ENCODE assay signal across 30 cellular contexts in genomic region chr3:101703169-101703568, GRCh38. TPM values are rescaled to one million over a fixed set of nuclear protein-coding genes. Genes with fewer than 3 reads are reported as not detected.
DNase-seq lines count a peak whose midpoint lies in the region; ATAC-seq, FAIRE-seq and TF ChIP-seq lines count a peak whose summit lies in the region.
"Had no signal": no experiment of that assay in that cellular context is flagged by ENCODE, and none has a peak within 500 bp of the region (broad histone marks: within the 10 kb centered on the region; RNA-seq: fewer than 3 reads in every experiment).

No MANE protein-coding gene starts in this region.

- no peak for TF ChIP-seq CTCF in keratinocyte (optimal IDR thresholded peaks at IDR 0.05 in 1 of 3, IDR thresholded peaks at IDR 0.05 in 1 of 3, conservative IDR thresholded peaks at IDR 0.05 in 1 of 3; ENCODE audit: extremely low read depth in 1 of 3, insufficient read depth in 2 of 3, low read length in 3 of 3)
- TF ChIP-seq CTCF in upper lobe of right lung (IDR thresholded peaks at IDR 0.05): no peak
- TF ChIP-seq CTCF in glutamatergic neuron (IDR thresholded peaks at IDR 0.05; ENCODE audit: partially characterized antibody, unreplicated experiment): no peak

- H3K4me1 ChIP-seq in HUES48 (ENCODE audit: control insufficient read depth, insufficient read depth, low read length) (peaks cover 10% of the 10 kb centered on the region), keratinocyte (ENCODE audit: control insufficient read depth, extremely low read depth, insufficient read depth, low read length) (peaks cover 14% of the 10 kb centered on the region), upper lobe of right lung (no peaks in the 10 kb centered on the region)
- no peaks in the 10 kb centered on the region for H3K4me1 ChIP-seq in naive thymus-derived CD4-positive, alpha-beta T cell (ENCODE audit: control insufficient read depth in 2 of 2, insufficient read depth in 2 of 2, low read length in 2 of 2)

- POLR2A ChIA-PET in naive thymus-derived CD4-positive, alpha-beta T cell (lab: Charles Lee): interaction anchor here (0.8 kb wide), 1 partner anchor 1843 kb away, joined by 3 read pairs; no protein-coding TSS in a partner anchor

- H3K4me3 Mint-ChIP-seq in glutamatergic neuron (ENCODE audit: unreplicated experiment): no peak overlapping the region
- no peak overlapping the region for H3K4me3 Mint-ChIP-seq in naive thymus-derived CD4-positive, alpha-beta T cell
- H3K4me3 Mint-ChIP-seq: activated naive CD4-positive, alpha-beta T cell treated with anti-CD3 and anti-CD28 coated beads for 36 hours; activated T-cell treated with anti-CD3 and anti-CD28 coated beads, Interleukin-2, amount 50 U/mL, for 24 hours; CD8-positive, alpha-beta memory T cell had no signal

- no peaks in the 10 kb centered on the region for H4K20me1 ChIP-seq in keratinocyte (ENCODE audit: control insufficient read depth, extremely low read depth, insufficient read depth, low read length)

- dilution Hi-C loops in keratinocyte (cut with MboI; ENCODE audit: extremely low pct_ligation_motif_present, low sequenced_read_pairs): no loop called here

- peaks cover 4% of the 10 kb centered on the region for H3K27me3 Mint-ChIP-seq in glutamatergic neuron (ENCODE audit: unreplicated experiment)
- H3K27me3 Mint-ChIP-seq in naive thymus-derived CD4-positive, alpha-beta T cell: no peaks in the 10 kb centered on the region
- H3K27me3 Mint-ChIP-seq: activated T-cell treated with anti-CD3 and anti-CD28 coated beads, Interleukin-2, amount 50 U/mL, for 24 hours had no signal

- peaks cover 3% of the 10 kb centered on the region for H3K4me1 Mint-ChIP-seq in glutamatergic neuron (ENCODE audit: low read depth, unreplicated experiment)
- H3K4me1 Mint-ChIP-seq in naive thymus-derived CD4-positive, alpha-beta T cell: no peaks in the 10 kb centered on the region
- H3K4me1 Mint-ChIP-seq: CD8-positive, alpha-beta memory T cell had no signal

- H3K4me2 ChIP-seq in keratinocyte (ENCODE audit: control insufficient read depth, extremely low read depth, insufficient read depth, low read depth, low read length): peak overlapping the region; percentile 62

- H3K27ac Mint-ChIP-seq in glutamatergic neuron (ENCODE audit: unreplicated experiment): no peak overlapping the region
- H3K27ac Mint-ChIP-seq in naive thymus-derived CD4-positive, alpha-beta T cell: no peak overlapping the region
- H3K27ac Mint-ChIP-seq: activated naive CD4-positive, alpha-beta T cell treated with anti-CD3 and anti-CD28 coated beads for 36 hours; activated T-cell treated with anti-CD3 and anti-CD28 coated beads, Interleukin-2, amount 50 U/mL, for 24 hours had no signal

- no peaks in the 10 kb centered on the region for H3K9me3 ChIP-seq in HUES48 (ENCODE audit: control insufficient read depth, insufficient read depth, low read length)
- no peaks in the 10 kb centered on the region for H3K9me3 ChIP-seq in keratinocyte (ENCODE audit: control insufficient read depth, low read depth, low read length)
- H3K9me3 ChIP-seq in upper lobe of right lung: no peaks in the 10 kb centered on the region
- no peaks in the 10 kb centered on the region for H3K9me3 ChIP-seq in naive thymus-derived CD4-positive, alpha-beta T cell (ENCODE audit: control insufficient read depth in 2 of 3, low read length in 3 of 3)
- H3K9me3 ChIP-seq: thoracic aorta had no signal

- no peaks in the 10 kb centered on the region for H3K27me3 ChIP-seq in HUES48 (ENCODE audit: control insufficient read depth, insufficient read depth, low read length)
- no peaks in the 10 kb centered on the region for H3K27me3 ChIP-seq in keratinocyte (ENCODE audit: control insufficient read depth, extremely low read depth, insufficient read depth, low read length)
- no peaks in the 10 kb centered on the region for H3K27me3 ChIP-seq in upper lobe of right lung
- H3K27me3 ChIP-seq in naive thymus-derived CD4-positive, alpha-beta T cell (ENCODE audit: control insufficient read depth in 2 of 2, insufficient read depth in 2 of 2, low read length in 2 of 2): no peaks in the 10 kb centered on the region

- H3K36me3 ChIP-seq in HUES48 (ENCODE audit: control insufficient read depth, insufficient read depth, low read length): no peaks in the 10 kb centered on the region
- H3K36me3 ChIP-seq in keratinocyte (ENCODE audit: control insufficient read depth in 2 of 2, extremely low read depth in 1 of 2, insufficient read depth in 2 of 2, low read length in 2 of 2): no peaks in the 10 kb centered on the region
- H3K36me3 ChIP-seq in upper lobe of right lung: no peaks in the 10 kb centered on the region
- H3K36me3 ChIP-seq in naive thymus-derived CD4-positive, alpha-beta T cell (ENCODE audit: control insufficient read depth in 2 of 3, insufficient read depth in 3 of 3, low read length in 3 of 3): no peaks in the 10 kb centered on the region
- H3K36me3 ChIP-seq: thoracic aorta had no signal

- no peaks in the 10 kb centered on the region for H3K36me3 Mint-ChIP-seq in glutamatergic neuron (ENCODE audit: unreplicated experiment)
- H3K36me3 Mint-ChIP-seq in naive thymus-derived CD4-positive, alpha-beta T cell: peaks cover 0 to 3% (median 0%) of the 10 kb centered on the region in 5 donors

- CTCF ChIA-PET in naive thymus-derived CD4-positive, alpha-beta T cell (lab: Charles Lee): no interaction called here

- intact Hi-C loops in upper lobe of right lung (cut with DNase I): no loop called here
- intact Hi-C loops in cardiac septum (cut with DNase I): loop anchor here (10.0 kb wide), 1 partner anchor 522 kb away; no protein-coding TSS in a partner anchor
- intact Hi-C loops in naive thymus-derived CD4-positive, alpha-beta T cell (cut with micrococcal nuclease): loop anchor here in 1 of 2 donors (5.0 kb wide), 1 partner anchor 1051 kb away; no protein-coding TSS in a partner anchor

- no peak overlapping the region for H3K27ac ChIP-seq in HUES48 (ENCODE audit: low read depth, low read length)
- H3K27ac ChIP-seq in keratinocyte (ENCODE audit: control insufficient read depth, insufficient read depth, low read length): peak overlapping the region; percentile 80
- peak overlapping the region; percentile 39 for H3K27ac ChIP-seq in upper lobe of right lung
- H3K27ac ChIP-seq in naive thymus-derived CD4-positive, alpha-beta T cell (ENCODE audit: low read depth, low read length): no peak overlapping the region
- H3K27ac ChIP-seq: thoracic aorta had no signal

- no peaks in the 10 kb centered on the region for H3K9me1 ChIP-seq in keratinocyte (ENCODE audit: control insufficient read depth, extremely low read depth, insufficient read depth, low read length)

- H3K9ac ChIP-seq in HUES48 (ENCODE audit: low read depth, low read length) (peak overlapping the region; percentile 38; the same call in 1 of the 2 replicates), keratinocyte (ENCODE audit: control insufficient read depth, extremely low read depth, insufficient read depth, low read length) (peak overlapping the region; percentile 22)

- H2AFZ ChIP-seq in keratinocyte (ENCODE audit: control insufficient read depth, low read length): peak overlapping the region; percentile 70

- H3K9me3 Mint-ChIP-seq in glutamatergic neuron (ENCODE audit: unreplicated experiment): peaks cover 2% of the 10 kb centered on the region
- H3K9me3 Mint-ChIP-seq in naive thymus-derived CD4-positive, alpha-beta T cell: peaks cover 0 to 2% (median 0%) of the 10 kb centered on the region in 11 donors
- H3K9me3 Mint-ChIP-seq: activated naive CD4-positive, alpha-beta T cell treated with anti-CD3 and anti-CD28 coated beads for 36 hours; activated T-cell treated with anti-CD3 and anti-CD28 coated beads, Interleukin-2, amount 50 U/mL, for 24 hours; CD8-positive, alpha-beta memory T cell had no signal

- H3K4me3 ChIP-seq in HUES48 (ENCODE audit: low read depth, low read length) (no peak overlapping the region), keratinocyte (ENCODE audit: control insufficient read depth in 2 of 3, extremely low read depth in 1 of 3, insufficient read depth in 2 of 3, low read depth in 1 of 3, low read length in 3 of 3) (peak overlapping the region in 2 of 3 experiments; percentile 7 to 37), upper lobe of right lung (no peak overlapping the region)
- H3K4me3 ChIP-seq in naive thymus-derived CD4-positive, alpha-beta T cell (ENCODE audit: low read length): no peak overlapping the region
- H3K4me3 ChIP-seq: thoracic aorta had no signal

- peak; percentile 22 for DNase-seq in SW480 (ENCODE audit: low spot score)
- DNase-seq in keratinocyte (ENCODE audit: low read depth, low spot score): no peak
- no peak for DNase-seq in upper lobe of right lung
- no peak for DNase-seq in glutamatergic neuron
- DNase-seq in cardiac septum (ENCODE audit: low spot score): no peak
- no peak for DNase-seq in naive thymus-derived CD4-positive, alpha-beta T cell
- DNase-seq: activated CD8-positive, alpha-beta memory T cell treated with anti-CD3 and anti-CD28 coated beads for 24 hours; activated naive CD4-positive, alpha-beta T cell treated with anti-CD3 and anti-CD28 coated beads for 36 hours; activated T-cell treated with anti-CD3 and anti-CD28 coated beads, Interleukin-2, amount 50 U/mL, for 24 hours; amygdala; CD8-positive, alpha-beta memory T cell; central memory CD4-positive, alpha-beta T cell; DMS53; GOT3; mesenchymal stem cell; NCI-H187; NCI-H526 treated with DMSO at 0.1 percent for 48 hours; occipital lobe; retina; SIG-M5; stimulated activated CD4-positive, alpha-beta T cell treated with anti-CD3 and anti-CD28 coated beads, Interleukin-2, amount 100 ng/mL, for 48 hours; stimulated activated naive CD4-positive, alpha-beta T cell had no signal

- no peak for FAIRE-seq in keratinocyte (lab: Jason Lieb, UNC)
- FAIRE-seq: endothelial cell of umbilical vein, GM12891, GM19239, islet of Langerhans, TTC549 had no signal

- ATAC-seq in upper lobe of right lung (peak; percentile 53), HG02610 (IDR thresholded peaks at IDR 0.05; ENCODE audit: unreplicated experiment) (no peak)
- ATAC-seq in naive thymus-derived CD4-positive, alpha-beta T cell: no peak

- H3K79me2 ChIP-seq in keratinocyte (ENCODE audit: control insufficient read depth, insufficient read depth, low read length): no peaks in the 10 kb centered on the region

RNA-seq across cellular contexts. Expression of gene RPL24, which starts 16.7 kb away (rescaled TPM):
- 787 to 1,581 TPM (median 1,426 TPM) in 3 replicates for polyA plus RNA-seq in keratinocyte
- 1,422 TPM for polyA plus RNA-seq in keratinocyte (2011; ENCODE audit: low read depth)
- polyA plus RNA-seq in keratinocyte (2011; cell fraction: cytosol; rRNA removed): 1,729 and 2,267 TPM in 2 replicates
- 326 and 477 TPM in 2 replicates for polyA plus RNA-seq in keratinocyte (2011; cell fraction: nucleus; rRNA removed)
- polyA plus RNA-seq in keratinocyte (2012; ENCODE audit: low replicate concordance): 1,573 and 1,783 TPM in 2 replicates
- 324 to 419 TPM (median 389 TPM) in 3 replicates for polyA minus RNA-seq in keratinocyte
- polyA minus RNA-seq in keratinocyte (2011; cell fraction: cytosol; rRNA and poly(A)+ RNA removed): 430 TPM
- 131 and 143 TPM in 2 replicates for polyA minus RNA-seq in keratinocyte (2011; cell fraction: nucleus; rRNA and poly(A)+ RNA removed)
- total RNA-seq in upper lobe of right lung (821 TPM), glutamatergic neuron (ENCODE audit: unreplicated experiment) (864 TPM), cardiac septum (569 TPM)
- 1,000 to 10,000 TPM; 1,072 to 1,652 (median 1,599) TPM for total RNA-seq in naive thymus-derived CD4-positive, alpha-beta T cell
- 1,000 to 10,000 TPM; 1,238 to 1,434 TPM for polyA plus RNA-seq in naive thymus-derived CD4-positive, alpha-beta T cell

RNA-seq across cellular contexts. Expression of gene CEP97, which starts 21.2 kb away (rescaled TPM):
- 1.6 to 3.6 TPM (median 2.6 TPM) in 3 replicates for polyA plus RNA-seq in keratinocyte
- polyA plus RNA-seq in keratinocyte (2011; ENCODE audit: low read depth): 9.9 TPM
- polyA plus RNA-seq in keratinocyte (2011; cell fraction: cytosol; rRNA removed): 1.1 and 1.9 TPM in 2 replicates
- 5.9 and 6.6 TPM in 2 replicates for polyA plus RNA-seq in keratinocyte (2011; cell fraction: nucleus; rRNA removed)
- 3.5 and 3.6 TPM in 2 replicates for polyA plus RNA-seq in keratinocyte (2012; ENCODE audit: low replicate concordance)
- polyA minus RNA-seq in keratinocyte: 5.1 to 10.3 TPM (median 5.2 TPM) in 3 replicates
- polyA minus RNA-seq in keratinocyte (2011; cell fraction: cytosol; rRNA and poly(A)+ RNA removed): 3.1 TPM
- 7.5 and 10.9 TPM in 2 replicates for polyA minus RNA-seq in keratinocyte (2011; cell fraction: nucleus; rRNA and poly(A)+ RNA removed)
- total RNA-seq in upper lobe of right lung: 7.6 TPM
- total RNA-seq in glutamatergic neuron (ENCODE audit: unreplicated experiment): 25.1 TPM
- total RNA-seq in cardiac septum: 7.9 TPM
- total RNA-seq in naive thymus-derived CD4-positive, alpha-beta T cell: 10 to 100 TPM in 3 of 5 experiments, 1 to 10 TPM in 2; 5.5 to 21.7 (median 10.9) TPM
- polyA plus RNA-seq in naive thymus-derived CD4-positive, alpha-beta T cell: 1 to 10 TPM; 3.4 to 3.8 TPM

RNA-seq across cellular contexts. Expression of gene ZBTB11, which starts 26.2 kb away (rescaled TPM):
- 10.4 to 19.7 TPM (median 13.8 TPM) in 3 replicates for polyA plus RNA-seq in keratinocyte
- polyA plus RNA-seq in keratinocyte (2011; ENCODE audit: low read depth): 12.5 TPM
- polyA plus RNA-seq in keratinocyte (2011; cell fraction: cytosol; rRNA removed): 5.5 and 11.1 TPM in 2 replicates
- 19.6 and 27.3 TPM in 2 replicates for polyA plus RNA-seq in keratinocyte (2011; cell fraction: nucleus; rRNA removed)
- polyA plus RNA-seq in keratinocyte (2012; ENCODE audit: low replicate concordance): 10.9 and 13.4 TPM in 2 replicates
- polyA minus RNA-seq in keratinocyte: 3.5 to 25.9 TPM (median 12.5 TPM) in 3 replicates
- 17.5 TPM for polyA minus RNA-seq in keratinocyte (2011; cell fraction: cytosol; rRNA and poly(A)+ RNA removed)
- 28.3 and 40.4 TPM in 2 replicates for polyA minus RNA-seq in keratinocyte (2011; cell fraction: nucleus; rRNA and poly(A)+ RNA removed)
- total RNA-seq in upper lobe of right lung (22.8 TPM), glutamatergic neuron (ENCODE audit: unreplicated experiment) (15.7 TPM), cardiac septum (8.4 TPM)
- 10 to 100 TPM; 31.9 to 68.2 (median 54.2) TPM for total RNA-seq in naive thymus-derived CD4-positive, alpha-beta T cell
- polyA plus RNA-seq in naive thymus-derived CD4-positive, alpha-beta T cell: 10 to 100 TPM; 10.5 to 16.3 TPM

Comparison
In these comparisons a context has a peak if more than half of its experiments do, and no peak if none do; other contexts are left out.
1. H3K27ac ChIP-seq: peak in keratinocyte (single experiment) and upper lobe of right lung (single experiment); none in HUES48 (single experiment) and naive thymus-derived CD4-positive, alpha-beta T cell (single experiment).
2. H3K4me3 ChIP-seq: peak in keratinocyte (2 of 3); none in HUES48 (single experiment), upper lobe of right lung (single experiment) and naive thymus-derived CD4-positive, alpha-beta T cell (single experiment).